ENCODE assay signal across 8 cellular contexts in genomic region chr21:32392880-32393676, GRCh38. TPM values are rescaled to one million over a fixed set of nuclear protein-coding genes. Genes with fewer than 3 reads are reported as not detected.
DNase-seq lines count a peak whose midpoint lies in the region; ATAC-seq, FAIRE-seq and TF ChIP-seq lines count a peak whose summit lies in the region.

URB1 (minus strand) TSS chr21:32393012; CDS start chr21:32392910, 102 bp downstream.

- H3K27ac Mint-ChIP-seq in T-helper 1 cell treated with Interleukin-12 subunit alpha and Interleukin-12 subunit beta and Interleukin-4 antibody, amounts not matched to agents 30 μg/mL and 1 μg/mL, for 36 hours, result peak within 1 kb of the TSS; percentile 89

- 3% methylated on average over 52 of the region's 59 CpGs for whole genome bisulfite sequencing in prostate gland

- H3K4me3 ChIP-seq in prostate gland, result peak within 1 kb of the TSS; percentile 79 to 90

- H3K9me3 Mint-ChIP-seq in T-helper 1 cell treated with Interleukin-12 subunit alpha and Interleukin-12 subunit beta and Interleukin-4 antibody, amounts not matched to agents 30 μg/mL and 1 μg/mL, for 36 hours, result no peaks in the 10 kb centered on the region

- peak; percentile 76; the same call in 1 of the 2 replicates for TF ChIP-seq POLR2A in GM12892 (IDR thresholded peaks at IDR 0.05; ENCODE audit: low read depth, low read length)
- TF ChIP-seq POLR2A in prostate gland (IDR thresholded peaks at IDR 0.05), result peak; percentile 82

- peak within 1 kb of the TSS; percentile 88 for H3K27ac ChIP-seq in prostate gland

- H3K9me3 ChIP-seq in prostate gland, result no peaks in the 10 kb centered on the region

- peaks cover 5% of the 10 kb centered on the region for H3K4me1 ChIP-seq in prostate gland (replicated peaks)

- TF ChIP-seq CTCF in prostate gland (IDR thresholded peaks at IDR 0.05), result no peak

- H3K36me3 Mint-ChIP-seq in T-helper 1 cell treated with Interleukin-12 subunit alpha and Interleukin-12 subunit beta and Interleukin-4 antibody, amounts not matched to agents 30 μg/mL and 1 μg/mL, for 36 hours (ENCODE audit: low read depth), result peaks cover 2% of the 10 kb centered on the region

- H3K36me3 ChIP-seq in prostate gland, result no peaks in the 10 kb centered on the region

- H3K27me3 Mint-ChIP-seq in T-helper 1 cell treated with Interleukin-12 subunit alpha and Interleukin-12 subunit beta and Interleukin-4 antibody, amounts not matched to agents 30 μg/mL and 1 μg/mL, for 36 hours (ENCODE audit: low read depth), result peaks cover 11% of the 10 kb centered on the region

- peak; percentile 88 for DNase-seq in GM12892 (ENCODE audit: insufficient read length)
- peak; percentile 55 for DNase-seq in NCI-H146 treated with DMSO at 0.1 percent for 48 hours (lab: John Stamatoyannopoulos, UW; ENCODE audit: unreplicated experiment)
- DNase-seq in amniotic epithelial cell (ENCODE audit: low read depth), result peak; percentile 60
- DNase-seq in left cardiac atrium, result peak; percentile 95
- DNase-seq in prostate gland (ENCODE audit: low spot score), result peak; percentile 92
- DNase-seq in ureter (ENCODE audit: low spot score), result peak; percentile 97

- peaks cover 31% of the 10 kb centered on the region for H3K4me1 Mint-ChIP-seq in T-helper 1 cell treated with Interleukin-12 subunit alpha and Interleukin-12 subunit beta and Interleukin-4 antibody, amounts not matched to agents 30 μg/mL and 1 μg/mL, for 36 hours (ENCODE audit: low read depth)

- peak; percentile 80 for FAIRE-seq in GM12892 (lab: Jason Lieb, UNC)

- peak within 1 kb of the TSS; percentile 85 for H3K4me3 Mint-ChIP-seq in T-helper 1 cell treated with Interleukin-12 subunit alpha and Interleukin-12 subunit beta and Interleukin-4 antibody, amounts not matched to agents 30 μg/mL and 1 μg/mL, for 36 hours

- intact Hi-C loops in left cardiac atrium (cut with DNase I), result no loop called here
- intact Hi-C loops in prostate gland (cut with DNase I), result no loop called here

- no peaks in the 10 kb centered on the region for H3K27me3 ChIP-seq in prostate gland (replicated peaks; ENCODE audit: insufficient read depth)

- ATAC-seq in HG02763 (IDR thresholded peaks at IDR 0.05; ENCODE audit: unreplicated experiment) (peak; percentile 93), left cardiac atrium (peak; percentile 99 to 100)

RNA-seq across cellular contexts. Expression of gene URB1, which starts in this region (rescaled TPM):
- polyA plus RNA-seq in GM12892 (2012; ENCODE audit: missing spikeins), result 5.2 TPM
- total RNA-seq in left cardiac atrium (10 to 100 TPM in 1 of 2 donors, 1 to 10 TPM in 1; 8.5 to 13.5 TPM), prostate gland (10 to 100 TPM; 33.4 to 41.4 TPM), ureter (34.6 TPM)

Comparison
In these comparisons a context has a peak if more than half of its experiments do, and no peak if none do; other contexts are left out.
1. Peak in every context shown above with its lines: DNase-seq, ATAC-seq, H3K4me3 ChIP-seq and H3K27ac ChIP-seq.